15 cellular contexts compared by ENCODE assay signal in the genomic region with DNA sequence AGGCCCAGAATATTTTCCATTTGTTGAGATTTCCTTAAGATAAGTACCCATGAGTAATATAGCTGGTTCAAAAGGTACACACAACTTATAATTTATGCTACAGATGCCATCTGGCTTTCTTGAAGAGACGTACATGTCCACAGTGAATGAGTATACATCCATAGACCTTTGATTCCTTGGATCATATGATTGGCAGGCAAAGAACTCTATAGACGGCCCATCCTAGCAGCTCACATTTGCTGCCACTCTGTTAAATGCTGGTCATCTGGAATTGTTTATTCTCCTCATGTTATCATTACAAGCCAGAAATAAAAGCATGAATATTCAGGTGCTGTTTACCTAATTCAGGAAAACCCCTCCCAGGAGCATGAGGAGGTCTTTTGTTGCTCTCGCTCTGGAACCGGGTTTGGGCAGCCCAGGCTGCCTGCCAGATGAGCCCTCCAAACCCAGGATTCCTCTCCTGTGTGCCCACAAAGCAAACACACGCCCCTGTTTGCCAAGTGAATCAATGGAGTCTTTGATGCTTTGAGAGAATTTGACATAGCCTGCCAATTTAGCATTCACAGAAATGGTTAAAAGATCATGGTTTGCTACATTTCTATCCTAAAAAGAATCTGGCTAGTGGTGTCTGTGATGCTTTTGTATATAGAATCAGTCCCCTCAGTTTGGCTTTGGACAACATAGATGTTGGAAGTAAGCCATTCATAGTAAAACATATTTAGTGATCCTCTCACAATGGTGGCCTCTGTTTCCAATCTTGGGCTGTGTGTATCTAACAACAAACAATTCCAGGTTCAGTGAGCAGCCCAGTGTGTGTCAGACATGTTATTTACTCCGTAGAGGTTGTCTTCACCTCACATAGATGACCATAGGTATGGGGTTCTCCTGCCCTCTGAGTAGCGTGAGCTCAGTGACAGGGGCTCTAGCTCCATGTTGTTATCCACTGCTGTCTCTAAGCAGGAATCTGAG. TPM values are rescaled to one million over a fixed set of nuclear protein-coding genes. Genes with fewer than 3 reads are reported as not detected.
DNase-seq lines count a peak whose midpoint lies in the region; ATAC-seq and TF ChIP-seq lines count a peak whose summit lies in the region.
"Had no signal": no experiment of that assay in that cellular context is flagged by ENCODE, and none has a peak within 500 bp of the region (broad histone marks: within the 10 kb centered on the region; RNA-seq: fewer than 3 reads in every experiment).

No MANE protein-coding gene starts in this region.

- TF ChIP-seq POLR2A in adrenal gland (IDR thresholded peaks at IDR 0.05), result no peak

- H3K27ac ChIP-seq in adrenal gland, result no peak overlapping the region
- H3K27ac ChIP-seq: neutrophil had no signal

- no peaks in the 10 kb centered on the region for H3K27me3 ChIP-seq in adrenal gland
- H3K27me3 ChIP-seq: neutrophil had no signal

- no peak overlapping the region for H3K4me3 Mint-ChIP-seq in activated T-cell treated with anti-CD3 and anti-CD28 coated beads, Interleukin-2, amount 50 U/mL, for 72 hours
- H3K4me3 Mint-ChIP-seq in activated T-helper 17 cell treated with anti-CD3 and anti-CD28 coated beads, Interleukin-2, amount 50 U/mL, for 72 hours, result no peak overlapping the region
- H3K4me3 Mint-ChIP-seq: stimulated activated naive B cell treated with anti-CD40 and anti-IgM and Interleukin-4, amounts not matched to agents 10 μg/mL and 1 μg/mL and 100 μg/mL, for 72 hours; T-cell had no signal

- no peak for TF ChIP-seq CTCF in adrenal gland (IDR thresholded peaks at IDR 0.05)

- no peak for ATAC-seq in activated T-cell treated with anti-CD3 and anti-CD28 coated beads, Interleukin-2, amount 50 U/mL, for 72 hours (replicated peaks in 1 of 2)
- no peak for ATAC-seq in activated T-helper 17 cell treated with anti-CD3 and anti-CD28 coated beads, Interleukin-2, amount 50 U/mL, for 72 hours (replicated peaks)
- ATAC-seq in left colon, result peak; percentile 60
- no peak for ATAC-seq in GM21528 (IDR thresholded peaks at IDR 0.05; ENCODE audit: low FRiP score, unreplicated experiment)
- ATAC-seq: stimulated activated naive B cell treated with anti-CD40 and anti-IgM and Interleukin-4, amounts not matched to agents 10 μg/mL and 1 μg/mL and 100 μg/mL, for 72 hours; T-cell had no signal

- peaks cover 0 to 94% of the 10 kb centered on the region in 2 donors for H3K36me3 ChIP-seq in adrenal gland (replicated peaks in 1 of 2)

- no peaks in the 10 kb centered on the region for H3K4me1 ChIP-seq in adrenal gland (replicated peaks in 1 of 2)

- H3K36me3 Mint-ChIP-seq in activated T-cell treated with anti-CD3 and anti-CD28 coated beads, Interleukin-2, amount 50 U/mL, for 72 hours (ENCODE audit: insufficient read depth in 2 of 2), result peaks cover 12 to 37% of the 10 kb centered on the region in 2 donors
- peaks cover 99% of the 10 kb centered on the region for H3K36me3 Mint-ChIP-seq in activated T-helper 17 cell treated with anti-CD3 and anti-CD28 coated beads, Interleukin-2, amount 50 U/mL, for 72 hours (ENCODE audit: low read depth)

- intact Hi-C loops in left colon (cut with DNase I, micrococcal nuclease) (no loop called here), adrenal gland (cut with DNase I) (no loop called here)

- H3K27me3 Mint-ChIP-seq in activated T-cell treated with anti-CD3 and anti-CD28 coated beads, Interleukin-2, amount 50 U/mL, for 72 hours (ENCODE audit: low read depth), result no peaks in the 10 kb centered on the region
- H3K27me3 Mint-ChIP-seq in activated T-helper 17 cell treated with anti-CD3 and anti-CD28 coated beads, Interleukin-2, amount 50 U/mL, for 72 hours, result no peaks in the 10 kb centered on the region
- H3K27me3 Mint-ChIP-seq: stimulated activated naive B cell treated with anti-CD40 and anti-IgM and Interleukin-4, amounts not matched to agents 10 μg/mL and 1 μg/mL and 100 μg/mL, for 72 hours; T-cell had no signal

- peaks cover 13% of the 10 kb centered on the region for H3K4me1 Mint-ChIP-seq in activated T-cell treated with anti-CD3 and anti-CD28 coated beads, Interleukin-2, amount 50 U/mL, for 72 hours (ENCODE audit: low read depth)
- H3K4me1 Mint-ChIP-seq in activated T-helper 17 cell treated with anti-CD3 and anti-CD28 coated beads, Interleukin-2, amount 50 U/mL, for 72 hours, result no peaks in the 10 kb centered on the region
- H3K4me1 Mint-ChIP-seq: stimulated activated naive B cell treated with anti-CD40 and anti-IgM and Interleukin-4, amounts not matched to agents 10 μg/mL and 1 μg/mL and 100 μg/mL, for 72 hours had no signal

- DNase-seq in activated T-cell treated with anti-CD3 and anti-CD28 coated beads, Interleukin-2, amount 50 U/mL, for 72 hours, result no peak
- no peak for DNase-seq in activated T-cell treated with anti-CD3 and anti-CD28 coated beads, Interleukin-2, amount 50 U/mL, for 48 hours
- no peak for DNase-seq in left colon
- peak; percentile 88 for DNase-seq in superior temporal gyrus (ENCODE audit: extremely low spot score)
- no peak for DNase-seq in adrenal gland
- no peak for DNase-seq in NCI-H1694 (lab: John Stamatoyannopoulos, UW)
- DNase-seq: activated CD4-positive, CD25-positive, alpha-beta regulatory T cell; activated T-cell treated with anti-CD3 and anti-CD28 coated beads for 4 hours; mammary epithelial cell; NCI-H2227 treated with DMSO at 0.1 percent for 48 hours; stimulated activated naive B cell treated with anti-CD40 and anti-IgM and Interleukin-4, amounts not matched to agents 10 μg/mL and 1 μg/mL and 100 μg/mL, for 72 hours; T-cell had no signal

- H3K4me3 ChIP-seq in adrenal gland, result no peak overlapping the region

- no peaks in the 10 kb centered on the region for H3K9me3 Mint-ChIP-seq in activated T-cell treated with anti-CD3 and anti-CD28 coated beads, Interleukin-2, amount 50 U/mL, for 72 hours
- no peaks in the 10 kb centered on the region for H3K9me3 Mint-ChIP-seq in activated T-helper 17 cell treated with anti-CD3 and anti-CD28 coated beads, Interleukin-2, amount 50 U/mL, for 72 hours
- H3K9me3 Mint-ChIP-seq: stimulated activated naive B cell treated with anti-CD40 and anti-IgM and Interleukin-4, amounts not matched to agents 10 μg/mL and 1 μg/mL and 100 μg/mL, for 72 hours; T-cell had no signal

- H3K9me3 ChIP-seq in adrenal gland (replicated peaks in 1 of 3), result no peaks in the 10 kb centered on the region

- peak overlapping the region; percentile 73 for H3K27ac Mint-ChIP-seq in activated T-cell treated with anti-CD3 and anti-CD28 coated beads, Interleukin-2, amount 50 U/mL, for 72 hours
- H3K27ac Mint-ChIP-seq in activated T-helper 17 cell treated with anti-CD3 and anti-CD28 coated beads, Interleukin-2, amount 50 U/mL, for 72 hours, result peak overlapping the region; percentile 84
- H3K27ac Mint-ChIP-seq: stimulated activated naive B cell treated with anti-CD40 and anti-IgM and Interleukin-4, amounts not matched to agents 10 μg/mL and 1 μg/mL and 100 μg/mL, for 72 hours had no signal

- WGBS in adrenal gland, 4 donors, result 88 to 95% (median 92%) methylated on average over 7 of the region's 7 CpGs

RNA-seq across cellular contexts. Expression of gene PLCG1, which starts 17.5 kb away (rescaled TPM):
- 100 to 1,000 TPM; 177 to 221 TPM for total RNA-seq in activated T-cell treated with anti-CD3 and anti-CD28 coated beads, Interleukin-2, amount 50 U/mL, for 72 hours
- 100 to 1,000 TPM; 184 to 628 TPM for total RNA-seq in activated T-helper 17 cell treated with anti-CD3 and anti-CD28 coated beads, Interleukin-2, amount 50 U/mL, for 72 hours
- total RNA-seq in left colon, result 10 to 100 TPM; 58.0 to 74.7 TPM
- 100 to 1,000 TPM in 2 of 8 donors, 10 to 100 TPM in 6; 49.3 to 120 (median 82.0) TPM for total RNA-seq in adrenal gland
- polyA plus RNA-seq in adrenal gland, result 100 to 1,000 TPM in 1 of 3 donors, 10 to 100 TPM in 2; 32.9 to 139 (median 78.1) TPM
